In genomic region chr10:13395540-13395939, GRCh38 we compare ENCODE assay signal across 23 cellular contexts. TPM values are rescaled to one million over a fixed set of nuclear protein-coding genes. Genes with fewer than 3 reads are reported as not detected.
DNase-seq lines count a peak whose midpoint lies in the region; ATAC-seq and TF ChIP-seq lines count a peak whose summit lies in the region.
"Had no signal": no experiment of that assay in that cellular context is flagged by ENCODE, and none has a peak within 500 bp of the region (broad histone marks: within the 10 kb centered on the region; RNA-seq: fewer than 3 reads in every experiment).

No MANE protein-coding gene starts in this region.

- no peak overlapping the region for H3K4me2 ChIP-seq in H9 (ENCODE audit: insufficient read depth, insufficient read length, low read length)
- H3K4me2 ChIP-seq: A549; BLaER1 treated with 17β-estradiol and CSF1 and Interleukin-3, amounts not matched to agents 10 nM and 100 nM had no signal

- H2BK5ac ChIP-seq in H9 (ENCODE audit: insufficient read length, low read length), result no peak overlapping the region

- H3T11ph ChIP-seq in H9 (ENCODE audit: low read length), result no peak overlapping the region

- no peak overlapping the region for H2BK12ac ChIP-seq in H9 (ENCODE audit: insufficient read length, low read depth, low read length)

- DNase-seq in H9, result peak; percentile 36
- DNase-seq in WTC11 (ENCODE audit: low spot score), result no peak
- peak; percentile 70 for DNase-seq in iPS DF 19.7 (ENCODE audit: low read depth, low spot score)
- DNase-seq in NCI-H1694 (lab: John Stamatoyannopoulos, UW), result no peak
- DNase-seq in posterior cingulate gyrus, result no peak
- DNase-seq in activated T-cell treated with anti-CD3 and anti-CD28 coated beads, Interleukin-2, amount 50 U/mL, for 72 hours, result no peak
- DNase-seq: 8988T; ACHN; AML-193; BE2C; CD4-positive, alpha-beta T cell; CD8-positive, alpha-beta memory T cell; DMS53; DMS79 treated with DMSO at 0.1 percent for 48 hours; GF-D8; GOT3; H7; HFFc6 had no signal

- no peak overlapping the region for H2AFZ ChIP-seq in H9 (ENCODE audit: low read length)

- TF ChIP-seq EP300 in gastroesophageal sphincter (IDR thresholded peaks at IDR 0.05), result no peak

- H3K27me3 Mint-ChIP-seq in H9 (ENCODE audit: low read depth), result peaks cover 2% of the 10 kb centered on the region; the same call in 1 of the 2 replicates
- H3K27me3 Mint-ChIP-seq in WTC11 (ENCODE audit: low read depth), result no peaks in the 10 kb centered on the region; the same call in 1 of the 2 replicates
- peaks cover 25% of the 10 kb centered on the region for H3K27me3 Mint-ChIP-seq in activated T-cell treated with anti-CD3 and anti-CD28 coated beads, Interleukin-2, amount 50 U/mL, for 72 hours (ENCODE audit: low read depth)

- no peak overlapping the region for H4K5ac ChIP-seq in H9 (ENCODE audit: insufficient read length, low read depth, low read length)

- H3K27ac ChIP-seq in H9 (ENCODE audit: insufficient read length, low read depth, low read length), result no peak overlapping the region
- peak overlapping the region; percentile 79; the same call in 1 of the 2 replicates for H3K27ac ChIP-seq in HUES6 (ENCODE audit: low read depth, low read length)
- no peak overlapping the region for H3K27ac ChIP-seq in gastroesophageal sphincter
- H3K27ac ChIP-seq: A549; BLaER1 treated with 17β-estradiol and CSF1 and Interleukin-3, amounts not matched to agents 10 nM and 100 nM had no signal

- no peak overlapping the region for H2BK120ac ChIP-seq in H9 (ENCODE audit: low read depth, low read length, poor library complexity, severe bottlenecking)

- no peak overlapping the region for H3K56ac ChIP-seq in H9 (ENCODE audit: insufficient read length, low read depth, low read length)

- intact Hi-C loops in posterior cingulate gyrus (cut with DNase I), result no loop called here

- H2BK15ac ChIP-seq in H9 (ENCODE audit: low read depth, low read length), result no peak overlapping the region

- H3K23me2 ChIP-seq in H9 (ENCODE audit: insufficient read length, low read depth, low read length, poor library complexity, severe bottlenecking), result no peaks in the 10 kb centered on the region

- H2AK5ac ChIP-seq in H9 (ENCODE audit: insufficient read length, low read length), result no peak overlapping the region

- no peak overlapping the region for H4K91ac ChIP-seq in H9 (ENCODE audit: insufficient read length, low read depth, low read length)

- no peak overlapping the region for H3K4ac ChIP-seq in H9 (ENCODE audit: low read depth, low read length)

- no peak overlapping the region for H3K4me3 Mint-ChIP-seq in H9
- no peak overlapping the region for H3K4me3 Mint-ChIP-seq in WTC11
- no peak overlapping the region for H3K4me3 Mint-ChIP-seq in activated T-cell treated with anti-CD3 and anti-CD28 coated beads, Interleukin-2, amount 50 U/mL, for 72 hours
- H3K4me3 Mint-ChIP-seq: CD14-positive monocyte; CD4-positive, alpha-beta T cell; CD8-positive, alpha-beta memory T cell; HFFc6 had no signal

- peak; percentile 65 for ATAC-seq in WTC11
- no peak for ATAC-seq in gastroesophageal sphincter
- ATAC-seq in activated T-cell treated with anti-CD3 and anti-CD28 coated beads, Interleukin-2, amount 50 U/mL, for 72 hours (replicated peaks in 1 of 2), result no peak
- ATAC-seq: A549 had no signal

- POLR2A ChIA-PET in WTC11 (lab: Charles Lee), result interaction anchor here (0.7 kb wide), 1 partner anchor 15 kb away, joined by 3 read pairs; no protein-coding TSS in a partner anchor

- H3K4me1 ChIP-seq in H9 (ENCODE audit: insufficient read depth, low read length), result peaks cover 2% of the 10 kb centered on the region; the same call in 1 of the 2 replicates
- H3K4me1 ChIP-seq in HUES6 (ENCODE audit: control insufficient read depth, insufficient read depth, low read length), result peaks cover 22% of the 10 kb centered on the region
- H3K4me1 ChIP-seq in gastroesophageal sphincter, result no peaks in the 10 kb centered on the region
- H3K4me1 ChIP-seq: A549, BE2C had no signal

- H2BK20ac ChIP-seq in H9 (ENCODE audit: low read depth, low read length, poor library complexity, severe bottlenecking), result no peak overlapping the region

- H3K27ac Mint-ChIP-seq in H9, result no peak overlapping the region
- no peak overlapping the region for H3K27ac Mint-ChIP-seq in WTC11
- no peak overlapping the region for H3K27ac Mint-ChIP-seq in activated T-cell treated with anti-CD3 and anti-CD28 coated beads, Interleukin-2, amount 50 U/mL, for 72 hours
- H3K27ac Mint-ChIP-seq: CD14-positive monocyte; CD4-positive, alpha-beta T cell; CD8-positive, alpha-beta memory T cell; HFFc6 had no signal

- H3K18ac ChIP-seq in H9 (ENCODE audit: insufficient read length, low read depth, low read length), result no peak overlapping the region

- peaks cover 3% of the 10 kb centered on the region; the same call in 1 of the 2 replicates for H3K36me3 ChIP-seq in HUES6 (ENCODE audit: control insufficient read depth, insufficient read depth, low read length)
- no peaks in the 10 kb centered on the region for H3K36me3 ChIP-seq in gastroesophageal sphincter
- H3K36me3 ChIP-seq: BE2C; BLaER1 treated with 17β-estradiol and CSF1 and Interleukin-3, amounts not matched to agents 10 nM and 100 nM had no signal

- H3K9me3 Mint-ChIP-seq in H9, result peaks cover 20 to 22% of the 10 kb centered on the region in 2 experiments
- peaks cover 30% of the 10 kb centered on the region for H3K9me3 Mint-ChIP-seq in WTC11
- H3K9me3 Mint-ChIP-seq in activated T-cell treated with anti-CD3 and anti-CD28 coated beads, Interleukin-2, amount 50 U/mL, for 72 hours, result no peaks in the 10 kb centered on the region
- H3K9me3 Mint-ChIP-seq: CD8-positive, alpha-beta memory T cell had no signal

- H3K4me1 Mint-ChIP-seq in H9, result peaks cover 18 to 32% of the 10 kb centered on the region in 2 experiments
- peaks cover 45% of the 10 kb centered on the region for H3K4me1 Mint-ChIP-seq in WTC11
- no peaks in the 10 kb centered on the region for H3K4me1 Mint-ChIP-seq in activated T-cell treated with anti-CD3 and anti-CD28 coated beads, Interleukin-2, amount 50 U/mL, for 72 hours (ENCODE audit: low read depth)
- H3K4me1 Mint-ChIP-seq: CD8-positive, alpha-beta memory T cell had no signal

- H3K9ac ChIP-seq in H9 (ENCODE audit: extremely low read depth, insufficient read length, low read length), result no peak overlapping the region
- no peak overlapping the region for H3K9ac ChIP-seq in HUES6 (ENCODE audit: low read length)
- H3K9ac ChIP-seq: BLaER1 treated with 17β-estradiol and CSF1 and Interleukin-3, amounts not matched to agents 10 nM and 100 nM had no signal

- H3K9me3 ChIP-seq in H9 (ENCODE audit: control insufficient read depth, low read depth, low read length) (peaks cover 10% of the 10 kb centered on the region), HUES6 (ENCODE audit: control insufficient read depth, insufficient read depth, low read depth, low read length) (peaks cover 25% of the 10 kb centered on the region), gastroesophageal sphincter (peaks cover 0 to 4% (median 0%) of the 10 kb centered on the region in 3 donors)
- H3K9me3 ChIP-seq: BE2C had no signal

- TF ChIP-seq CTCF in H9 (conservative IDR thresholded peaks at IDR 0.05), result no peak
- TF ChIP-seq CTCF in WTC11 (IDR thresholded peaks at IDR 0.05), result no peak
- TF ChIP-seq CTCF in gastroesophageal sphincter (IDR thresholded peaks at IDR 0.05), result no peak

- TF ChIP-seq POLR2A in gastroesophageal sphincter (IDR thresholded peaks at IDR 0.05), result no peak

- H3K23ac ChIP-seq in H9 (ENCODE audit: insufficient read length, low read depth, low read length), result no peak overlapping the region

- H3K27me3 ChIP-seq in H9 (ENCODE audit: insufficient read depth, low read length), result no peaks in the 10 kb centered on the region
- no peaks in the 10 kb centered on the region for H3K27me3 ChIP-seq in HUES6 (ENCODE audit: control insufficient read depth, insufficient read depth, low read length)
- peaks cover 11% of the 10 kb centered on the region for H3K27me3 ChIP-seq in gastroesophageal sphincter
- H3K27me3 ChIP-seq: BE2C; BLaER1 treated with 17β-estradiol and CSF1 and Interleukin-3, amounts not matched to agents 10 nM and 100 nM had no signal

- H3K4me3 ChIP-seq in HUES6 (ENCODE audit: low read depth, low read length) (no peak overlapping the region), gastroesophageal sphincter (no peak overlapping the region)
- H3K4me3 ChIP-seq: A549; BLaER1 treated with 17β-estradiol and CSF1 and Interleukin-3, amounts not matched to agents 10 nM and 100 nM had no signal

- no CpG with 5 or more reads among the region's 3 CpGs for WGBS in H9 (ENCODE audit: extremely low coverage, insufficient read length, low lambda C conversion rate)
- WGBS in gastroesophageal sphincter (ENCODE audit: low coverage in 1 of 2), 2 donors, result 90% methylated on average over 2 to 3 of the region's 3 CpGs

- H3K79me1 ChIP-seq in H9 (ENCODE audit: insufficient read depth, low read depth, low read length, poor library complexity, severe bottlenecking), result no peaks in the 10 kb centered on the region

- H4K8ac ChIP-seq in H9 (replicated peaks; ENCODE audit: insufficient read length, low read depth, low read length), result no peak overlapping the region

- CTCF ChIA-PET in WTC11 (lab: Charles Lee), result interaction anchor here (0.6 to 2.2 kb wide), 3 partner anchors 14 to 497 kb away, joined by 3 to 6 read pairs (median 4); no protein-coding TSS in a partner anchor

- no peaks in the 10 kb centered on the region for H4K20me1 ChIP-seq in H9 (ENCODE audit: control insufficient read depth, insufficient read depth, insufficient read length)
- H4K20me1 ChIP-seq: BLaER1 treated with 17β-estradiol and CSF1 and Interleukin-3, amounts not matched to agents 10 nM and 100 nM had no signal

- H3K36me3 Mint-ChIP-seq in H9 (ENCODE audit: insufficient read depth in 1 of 3, low read depth in 3 of 3), result peaks cover 8 to 24% (median 22%) of the 10 kb centered on the region in 3 experiments
- peaks cover 29% of the 10 kb centered on the region for H3K36me3 Mint-ChIP-seq in WTC11
- no peaks in the 10 kb centered on the region for H3K36me3 Mint-ChIP-seq in activated T-cell treated with anti-CD3 and anti-CD28 coated beads, Interleukin-2, amount 50 U/mL, for 72 hours (ENCODE audit: insufficient read depth in 2 of 2)
- H3K36me3 Mint-ChIP-seq: CD14-positive monocyte; CD8-positive, alpha-beta memory T cell had no signal

- no peaks in the 10 kb centered on the region; the same call in 1 of the 2 replicates for H3K79me2 ChIP-seq in H9 (ENCODE audit: insufficient read depth, low read length)

- H3K14ac ChIP-seq in H9 (ENCODE audit: insufficient read depth, low read length), result no peak overlapping the region

TF ChIP-seq in WTC11, 78 proteins besides CTCF, POLR2A, EP300 and RAD21 (continues in another document):
- TF ChIP-seq ETV6 (CRISPR knock-in tag; IDR thresholded peaks at IDR 0.05), result peak; percentile 30; the same call in 1 of the 2 replicates

RNA-seq across cellular contexts. Expression of gene SEPHS1, which starts 47.4 kb away (rescaled TPM):
- total RNA-seq in H9 (2021) (366 and 387 TPM in 2 replicates), WTC11 (2021) (501 to 509 TPM (median 501 TPM) in 3 replicates), gastroesophageal sphincter (10 to 100 TPM; 42.4 to 57.0 (median 45.5) TPM)
- 10 to 100 TPM; 44.7 to 48.8 TPM for total RNA-seq in activated T-cell treated with anti-CD3 and anti-CD28 coated beads, Interleukin-2, amount 50 U/mL, for 72 hours

Comparison
In these comparisons a context has a peak if more than half of its experiments do, and no peak if none do; other contexts are left out.
1. DNase-seq: peak in H9 (single experiment) and iPS DF 19.7 (single experiment); none in WTC11 (single experiment), NCI-H1694 (single experiment), posterior cingulate gyrus (0 of 10) and activated T-cell treated with anti-CD3 and anti-CD28 coated beads, Interleukin-2, amount 50 U/mL, for 72 hours (0 of 2).